ENCODE assay signal across 23 cellular contexts in genomic region chr17:63156986-63157385, GRCh38.
"Had no signal": no experiment of that assay in that cellular context is flagged by ENCODE, and none has a peak within 500 bp of the region (broad histone marks: within the 10 kb centered on the region; RNA-seq: fewer than 3 reads in every experiment).

No MANE protein-coding gene starts in this region.

- DNase-seq: activated CD4-positive, alpha-beta memory T cell treated with anti-CD3 and anti-CD28 coated beads, Interleukin-2, amount 10 ng/mL, durations not matched to agents 7 days and 5 days; activated CD4-positive, alpha-beta T cell treated with anti-CD3 and anti-CD28 coated beads, Interleukin-2, amount 10 ng/mL, durations not matched to agents 24 days and 14 days; activated effector memory CD4-positive, alpha-beta T cell treated with anti-CD3 and anti-CD28 coated beads, Interleukin-2, amount 50 U/mL, for 16 hours; activated naive CD4-positive, alpha-beta T cell treated with anti-CD3 and anti-CD28 coated beads, Interleukin-2, amount 10 ng/mL, durations not matched to agents 7 days and 5 days; amygdala; cerebellar nuclear complex; cortex of kidney; effector CD4-positive, alpha-beta T cell; erythroblast; foreskin fibroblast; lower lobe of right lung; naive B cell; nucleus accumbens; small intestine; stimulated activated CD4-positive, alpha-beta T cell treated with anti-CD3 and anti-CD28 coated beads, Interleukin-2, amount 100 ng/mL, for 24 hours; stimulated activated naive CD8-positive, alpha-beta T cell treated with anti-CD3 and anti-CD28 coated beads, Interleukin-15, amount 100 ng/mL, for 72 hours; tibial artery had no signal

- H3K4me1 ChIP-seq: lower lobe of right lung, tibial artery had no signal

- FAIRE-seq: bronchial epithelial cell, small intestine had no signal

- H3K36me3 Mint-ChIP-seq: activated naive CD4-positive, alpha-beta T cell treated with anti-CD3 and anti-CD28 coated beads, Interleukin-2, amount 10 ng/mL, durations not matched to agents 7 days and 5 days; stimulated activated effector memory CD8-positive, alpha-beta T cell treated with anti-CD3 and anti-CD28 coated beads, Interleukin-12 subunit alpha, Interleukin-12 subunit beta, amount 100 ng/mL, for 72 hours had no signal

- H3K4me3 ChIP-seq: lower lobe of right lung, tibial artery had no signal

- H3K27ac ChIP-seq: lower lobe of right lung, parathyroid adenoma, tibial artery had no signal

- H3K27ac Mint-ChIP-seq: activated CD4-positive, alpha-beta memory T cell treated with anti-CD3 and anti-CD28 coated beads, Interleukin-2, amount 10 ng/mL, durations not matched to agents 7 days and 5 days; activated CD4-positive, alpha-beta T cell treated with anti-CD3 and anti-CD28 coated beads, Interleukin-2, amount 10 ng/mL, durations not matched to agents 24 days and 14 days; activated naive CD4-positive, alpha-beta T cell treated with anti-CD3 and anti-CD28 coated beads, Interleukin-2, amount 10 ng/mL, durations not matched to agents 7 days and 5 days; naive B cell; stimulated activated effector memory CD8-positive, alpha-beta T cell treated with anti-CD3 and anti-CD28 coated beads, Interleukin-12 subunit alpha, Interleukin-12 subunit beta, amount 100 ng/mL, for 72 hours had no signal

- H3K27me3 Mint-ChIP-seq: activated CD4-positive, alpha-beta memory T cell treated with anti-CD3 and anti-CD28 coated beads, Interleukin-2, amount 10 ng/mL, durations not matched to agents 7 days and 5 days; activated naive CD4-positive, alpha-beta T cell treated with anti-CD3 and anti-CD28 coated beads, Interleukin-2, amount 10 ng/mL, durations not matched to agents 7 days and 5 days; naive B cell; stimulated activated naive CD8-positive, alpha-beta T cell treated with anti-CD3 and anti-CD28 coated beads, Interleukin-15, amount 100 ng/mL, for 72 hours had no signal

- H3K9me3 Mint-ChIP-seq: activated CD4-positive, alpha-beta memory T cell treated with anti-CD3 and anti-CD28 coated beads, Interleukin-2, amount 10 ng/mL, durations not matched to agents 7 days and 5 days; activated CD4-positive, alpha-beta T cell treated with anti-CD3 and anti-CD28 coated beads, Interleukin-2, amount 10 ng/mL, durations not matched to agents 24 days and 14 days; activated naive CD4-positive, alpha-beta T cell treated with anti-CD3 and anti-CD28 coated beads, Interleukin-2, amount 10 ng/mL, durations not matched to agents 7 days and 5 days; naive B cell; stimulated activated effector memory CD8-positive, alpha-beta T cell treated with anti-CD3 and anti-CD28 coated beads, Interleukin-12 subunit alpha, Interleukin-12 subunit beta, amount 100 ng/mL, for 72 hours; stimulated activated naive CD8-positive, alpha-beta T cell treated with anti-CD3 and anti-CD28 coated beads, Interleukin-15, amount 100 ng/mL, for 72 hours had no signal

- H3K9me3 ChIP-seq: lower lobe of right lung, tibial artery had no signal

- H3K4me3 Mint-ChIP-seq: activated CD4-positive, alpha-beta memory T cell treated with anti-CD3 and anti-CD28 coated beads, Interleukin-2, amount 10 ng/mL, durations not matched to agents 7 days and 5 days; activated CD4-positive, alpha-beta T cell treated with anti-CD3 and anti-CD28 coated beads, Interleukin-2, amount 10 ng/mL, durations not matched to agents 24 days and 14 days; activated naive CD4-positive, alpha-beta T cell treated with anti-CD3 and anti-CD28 coated beads, Interleukin-2, amount 10 ng/mL, durations not matched to agents 7 days and 5 days; naive B cell; stimulated activated effector memory CD8-positive, alpha-beta T cell treated with anti-CD3 and anti-CD28 coated beads, Interleukin-12 subunit alpha, Interleukin-12 subunit beta, amount 100 ng/mL, for 72 hours; stimulated activated naive CD8-positive, alpha-beta T cell treated with anti-CD3 and anti-CD28 coated beads, Interleukin-15, amount 100 ng/mL, for 72 hours had no signal

- ATAC-seq: activated CD4-positive, CD25-positive, alpha-beta regulatory T cell treated with anti-CD3 and anti-CD28 coated beads, Interleukin-2, amount 50 U/mL, for 24 hours; left lobe of liver; lower lobe of right lung; sciatic nerve; stimulated activated effector memory CD8-positive, alpha-beta T cell treated with anti-CD3 and anti-CD28 coated beads, Interleukin-12 subunit alpha, Interleukin-12 subunit beta, amount 100 ng/mL, for 72 hours; stimulated activated naive CD8-positive, alpha-beta T cell treated with anti-CD3 and anti-CD28 coated beads, Interleukin-15, amount 100 ng/mL, for 72 hours had no signal
